ENCODE assay signal across 12 cellular contexts in genomic region chr14:52844262-52845060, GRCh38. TPM values are rescaled to one million over a fixed set of nuclear protein-coding genes. Genes with fewer than 3 reads are reported as not detected.
DNase-seq lines count a peak whose midpoint lies in the region; ATAC-seq, FAIRE-seq and TF ChIP-seq lines count a peak whose summit lies in the region.
"Had no signal": no experiment of that assay in that cellular context is flagged by ENCODE, and none has a peak within 500 bp of the region (broad histone marks: within the 10 kb centered on the region; RNA-seq: fewer than 3 reads in every experiment).

No MANE protein-coding gene starts in this region.

- H4K20me1 ChIP-seq in astrocyte (ENCODE audit: insufficient read depth, low read length), result no peaks in the 10 kb centered on the region
- no peaks in the 10 kb centered on the region for H4K20me1 ChIP-seq in hepatocyte (ENCODE audit: insufficient read depth, poor library complexity, severe bottlenecking)

- H3K27me3 ChIP-seq in astrocyte (ENCODE audit: insufficient read depth, low read length), result no peaks in the 10 kb centered on the region
- no peaks in the 10 kb centered on the region for H3K27me3 ChIP-seq in hepatocyte
- H3K27me3 ChIP-seq in psoas muscle (ENCODE audit: insufficient read depth in 3 of 3, low read length in 2 of 3), result no peaks in the 10 kb centered on the region

- H3K27ac Mint-ChIP-seq in astrocyte (ENCODE audit: unreplicated experiment) (no peak overlapping the region), T-cell (no peak overlapping the region), endothelial cell (ENCODE audit: unreplicated experiment) (no peak overlapping the region)

- H3K27ac ChIP-seq in astrocyte (ENCODE audit: low read depth, low read length), result peak overlapping the region; percentile 24
- no peak overlapping the region for H3K27ac ChIP-seq in hepatocyte
- H3K27ac ChIP-seq in psoas muscle, result peak overlapping the region; percentile 18
- no peak overlapping the region for H3K27ac ChIP-seq in RWPE1

- H3K9me3 ChIP-seq in astrocyte (ENCODE audit: insufficient read depth, low read depth, low read length) (no peaks in the 10 kb centered on the region), hepatocyte (ENCODE audit: low read depth) (no peaks in the 10 kb centered on the region), psoas muscle (no peaks in the 10 kb centered on the region)

- peak overlapping the region; percentile 42 for H3K4me2 ChIP-seq in astrocyte (ENCODE audit: low read length)
- H3K4me2 ChIP-seq in hepatocyte, result peak overlapping the region; percentile 5

- H3K4me3 Mint-ChIP-seq in astrocyte (ENCODE audit: unreplicated experiment), result no peak overlapping the region
- no peak overlapping the region for H3K4me3 Mint-ChIP-seq in T-cell
- H3K4me3 Mint-ChIP-seq in endothelial cell (ENCODE audit: unreplicated experiment), result no peak overlapping the region

- TF ChIP-seq CTCF in astrocyte (IDR thresholded peaks at IDR 0.05; ENCODE audit: insufficient read depth, low read depth, low read length) (no peak), hepatocyte (IDR thresholded peaks at IDR 0.05; ENCODE audit: poor library complexity) (no peak), psoas muscle (IDR thresholded peaks at IDR 0.05) (no peak), RWPE1 (conservative IDR thresholded peaks at IDR 0.05; ENCODE audit: low read depth) (no peak), endothelial cell (IDR thresholded peaks at IDR 0.05; ENCODE audit: unreplicated experiment) (no peak)

- CTCF ChIA-PET in RWPE1 (lab: Yijun Ruan, JAX) (interaction anchor here (0.5 to 0.6 kb wide), 2 partner anchors 44 to 288 kb away, joined by 3 to 4 read pairs; no protein-coding TSS in a partner anchor), T-cell (lab: Charles Lee) (no interaction called here)

- no peaks in the 10 kb centered on the region for H3K9me3 Mint-ChIP-seq in astrocyte (ENCODE audit: unreplicated experiment)
- H3K9me3 Mint-ChIP-seq in T-cell, result no peaks in the 10 kb centered on the region
- H3K9me3 Mint-ChIP-seq in endothelial cell (ENCODE audit: unreplicated experiment), result no peaks in the 10 kb centered on the region

- no peaks in the 10 kb centered on the region for H3K36me3 ChIP-seq in astrocyte (ENCODE audit: insufficient read depth, low read length)
- H3K36me3 ChIP-seq in hepatocyte (replicated peaks; ENCODE audit: insufficient read depth, low read depth), result no peaks in the 10 kb centered on the region
- H3K36me3 ChIP-seq in psoas muscle (ENCODE audit: insufficient read depth in 1 of 2, low read depth in 1 of 2), result no peaks in the 10 kb centered on the region

- H3K4me1 ChIP-seq in astrocyte (ENCODE audit: insufficient read depth, low read length) (peaks cover 14% of the 10 kb centered on the region), hepatocyte (ENCODE audit: insufficient read depth) (peaks cover 5% of the 10 kb centered on the region), psoas muscle (peaks cover 5% of the 10 kb centered on the region)

- H3K27me3 Mint-ChIP-seq in astrocyte (ENCODE audit: low read depth, unreplicated experiment) (no peaks in the 10 kb centered on the region), T-cell (no peaks in the 10 kb centered on the region), endothelial cell (ENCODE audit: unreplicated experiment) (peaks cover 7% of the 10 kb centered on the region)

- ATAC-seq in psoas muscle, result peak in 1 of 4 donors; percentile 45
- ATAC-seq in T-cell (replicated peaks in 1 of 4), result no peak
- ATAC-seq in GM19455 (IDR thresholded peaks at IDR 0.05; ENCODE audit: unreplicated experiment), result no peak

- DNase-seq in G401 (ENCODE audit: low spot score) (peak; percentile 37), astrocyte (ENCODE audit: low read depth) (no peak), hepatocyte (ENCODE audit: low spot score) (no peak), psoas muscle (no peak), RWPE1 (ENCODE audit: low spot score) (no peak), T-cell (no peak), endothelial cell (ENCODE audit: low spot score) (no peak)
- DNase-seq: kidney glomerular epithelial cell, NCI-H1092 treated with DMSO at 0.1 percent for 48 hours, OCI-M1 had no signal

- H3K9ac ChIP-seq in astrocyte (ENCODE audit: low read length), result peak overlapping the region; percentile 33

- H3K4me1 Mint-ChIP-seq in astrocyte (ENCODE audit: low read depth, unreplicated experiment), result peaks cover 9% of the 10 kb centered on the region
- no peaks in the 10 kb centered on the region for H3K4me1 Mint-ChIP-seq in T-cell
- peaks cover 19% of the 10 kb centered on the region for H3K4me1 Mint-ChIP-seq in endothelial cell (ENCODE audit: unreplicated experiment)

- H3K9me2 ChIP-seq in hepatocyte (replicated peaks; ENCODE audit: insufficient read depth), result no peaks in the 10 kb centered on the region

- intact Hi-C loops in psoas muscle (cut with DNase I), result no loop called here

- H3K4me3 ChIP-seq in astrocyte (ENCODE audit: insufficient read depth, low read depth, low read length) (no peak overlapping the region), hepatocyte (no peak overlapping the region), psoas muscle (no peak overlapping the region)

- H3K36me3 Mint-ChIP-seq in astrocyte (ENCODE audit: low read depth, unreplicated experiment) (no peaks in the 10 kb centered on the region), T-cell (no peaks in the 10 kb centered on the region), endothelial cell (ENCODE audit: low read depth, unreplicated experiment) (no peaks in the 10 kb centered on the region)

- FAIRE-seq in astrocyte (lab: Jason Lieb, UNC), result no peak
- FAIRE-seq: GM12892 had no signal

- POLR2A ChIA-PET in RWPE1 (lab: Yijun Ruan, JAX; ENCODE audit: low non-redundant PET) (no interaction called here), T-cell (lab: Charles Lee) (no interaction called here)

- H3K79me2 ChIP-seq in astrocyte (ENCODE audit: insufficient read depth, low read length) (no peaks in the 10 kb centered on the region), hepatocyte (no peaks in the 10 kb centered on the region)

- in situ Hi-C loops in G401 (cut with HindIII; ENCODE audit: low sequenced_read_pairs), result no loop called here

- WGBS in hepatocyte (ENCODE audit: low lambda C conversion rate, missing lambda C conversion rate), result 61% methylated on average over 6 of the region's 6 CpGs
- WGBS in psoas muscle, 3 donors, result 8 to 28% (median 13%) methylated on average over 6 of the region's 6 CpGs

- H2AFZ ChIP-seq in astrocyte (ENCODE audit: low read depth, low read length) (peak overlapping the region; percentile 62), hepatocyte (no peak overlapping the region)

RNA-seq across cellular contexts. Expression of gene GNPNAT1, which starts 53.1 kb away (rescaled TPM):
- 158 and 201 TPM in 2 replicates for total RNA-seq in G401 (2014; rRNA removed; shearing (Covaris generic))
- total RNA-seq in astrocyte (32.4 and 37.7 TPM in 2 replicates), hepatocyte (24.5 and 29.4 TPM in 2 replicates), psoas muscle (10 to 100 TPM in 3 of 4 donors, 1 to 10 TPM in 1; 7.9 to 17.0 (median 15.2) TPM), T-cell (10 to 100 TPM in 1 of 5 donors, 1 to 10 TPM in 4; 6.9 to 10.7 (median 8.9) TPM), endothelial cell (ENCODE audit: unreplicated experiment) (12.0 TPM)
- polyA plus RNA-seq in hepatocyte (14.1 and 22.6 TPM in 2 replicates), psoas muscle (10 to 100 TPM; 11.9 to 54.0 (median 27.8) TPM)

Comparison
In these comparisons a context has a peak if more than half of its experiments do, and no peak if none do; other contexts are left out.
1. H3K27ac ChIP-seq: peak in astrocyte (single experiment) and psoas muscle (single experiment); none in hepatocyte (single experiment) and RWPE1 (single experiment).